Comparison of ENCODE assay signal across 8 cellular contexts in genomic region chr17:65278050-65278819, GRCh38.
DNase-seq lines count a peak whose midpoint lies in the region; ATAC-seq lines count a peak whose summit lies in the region.

No MANE protein-coding gene starts in this region.

- ATAC-seq in HG03432 (IDR thresholded peaks at IDR 0.05; ENCODE audit: unreplicated experiment) = no peak

- DNase-seq in NCI-H2171 treated with DMSO at 0.1 percent for 48 hours (lab: John Stamatoyannopoulos, UW) = peak; percentile 3
- no peak for DNase-seq in NCI-H2171 (lab: John Stamatoyannopoulos, UW)
- peak; percentile 12 for DNase-seq in NCI-H2107 treated with DMSO at 0.1 percent for 48 hours (lab: John Stamatoyannopoulos, UW; ENCODE audit: unreplicated experiment)
- DNase-seq in activated T-cell treated with anti-CD3 and anti-CD28 coated beads for 4 hours = peak; percentile 3
- DNase-seq in globus pallidus (ENCODE audit: low spot score) = peak; percentile 4
- peak; percentile 30 for DNase-seq in pulmonary artery endothelial cell (ENCODE audit: low read depth, low spot score)
- DNase-seq in NCI-H345 (lab: John Stamatoyannopoulos, UW) = no peak

Comparison
In these comparisons a context has a peak if more than half of its experiments do, and no peak if none do; other contexts are left out.
1. DNase-seq: peak in NCI-H2171 treated with DMSO at 0.1 percent for 48 hours (single experiment), NCI-H2107 treated with DMSO at 0.1 percent for 48 hours (single experiment), activated T-cell treated with anti-CD3 and anti-CD28 coated beads for 4 hours (single experiment), globus pallidus (single experiment) and pulmonary artery endothelial cell (single experiment); none in NCI-H2171 (single experiment) and NCI-H345 (single experiment).